In the genomic region with DNA sequence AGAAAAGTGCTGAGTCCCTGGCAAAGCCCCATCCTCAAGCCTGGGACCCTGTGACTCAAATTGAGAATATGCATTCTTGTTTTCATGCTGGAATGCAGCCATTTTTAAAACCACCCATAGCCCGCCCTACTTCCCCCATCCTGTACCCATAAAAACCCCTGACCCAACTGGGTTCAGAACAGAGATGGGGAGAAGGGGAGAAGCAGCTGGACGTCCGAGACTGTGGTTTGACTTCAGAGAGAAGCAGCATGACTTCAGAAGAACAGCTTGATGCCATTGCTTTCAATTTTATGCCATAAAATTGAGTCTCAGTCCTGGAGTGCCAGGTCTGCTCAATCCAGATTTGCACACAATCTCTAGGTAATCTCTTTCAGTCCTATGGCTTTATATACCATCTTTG, we compare ENCODE assay signal across 28 cellular contexts.
"Had no signal": no experiment of that assay in that cellular context is flagged by ENCODE, and none has a peak within 500 bp of the region (broad histone marks: within the 10 kb centered on the region; RNA-seq: fewer than 3 reads in every experiment).

No MANE protein-coding gene starts in this region.

- H3K36me3 ChIP-seq: ascending aorta, cardiac muscle cell had no signal

- H3K27me3 ChIP-seq: ascending aorta, cardiac muscle cell had no signal

- ATAC-seq: activated CD8-positive, alpha-beta T cell treated with anti-CD3 and anti-CD28 coated beads for 36 hours; activated naive CD8-positive, alpha-beta T cell treated with anti-CD3 and anti-CD28 coated beads, Interleukin-2, amount 50 U/mL, for 24 hours had no signal

- H3K4me1 ChIP-seq: ascending aorta had no signal

- FAIRE-seq: bronchial epithelial cell, TTC549 had no signal

- H3K27ac ChIP-seq: ascending aorta, cardiac muscle cell, VCaP had no signal

- H3K4me3 ChIP-seq: ascending aorta, cardiac muscle cell had no signal

- H3K9me3 ChIP-seq: ascending aorta had no signal

- DNase-seq: activated B cell treated with CpG ODN at 0.5 μM for 24 hours; activated CD4-positive, alpha-beta memory T cell treated with anti-CD3 and anti-CD28 coated beads for 36 hours; activated CD4-positive, alpha-beta T cell treated with anti-CD3 and anti-CD28 coated beads for 4 hours; activated CD4-positive, alpha-beta T cell treated with anti-CD3 and anti-CD28 coated beads, Interleukin-2, amount 10 ng/mL, durations not matched to agents 24 days and 14 days; activated CD4-positive, alpha-beta T cell treated with anti-CD3 and anti-CD28 coated beads, Interleukin-2, amount 50 U/mL, for 1 hour; activated CD4-positive, alpha-beta T cell treated with anti-CD3 and anti-CD28 coated beads, Interleukin-2, amount 50 U/mL, for 4 hours; activated CD4-positive, CD25-positive, alpha-beta regulatory T cell treated with anti-CD3 and anti-CD28 coated beads, Interleukin-2, amount 50 U/mL, for 72 hours; activated CD8-positive, alpha-beta memory T cell treated with anti-CD3 and anti-CD28 coated beads, Interleukin-2, amount 50 U/mL, for 4 hours; activated CD8-positive, alpha-beta T cell treated with anti-CD3 and anti-CD28 coated beads for 36 hours; activated effector memory CD4-positive, alpha-beta T cell treated with Interleukin-2 at 50 U/mL for 16 hours; activated gamma-delta T cell; activated naive CD4-positive, alpha-beta T cell treated with anti-CD3 and anti-CD28 coated beads, Interleukin-2, amount 10 ng/mL, durations not matched to agents 7 days and 5 days; activated naive CD4-positive, alpha-beta T cell treated with Interleukin-2 at 50 U/mL for 16 hours; activated naive CD8-positive, alpha-beta T cell treated with anti-CD3 and anti-CD28 coated beads, Interleukin-2, amount 10 ng/mL, durations not matched to agents 7 days and 5 days; activated naive CD8-positive, alpha-beta T cell treated with anti-CD3 and anti-CD28 coated beads, Interleukin-2, amount 50 U/mL, for 24 hours; activated T-cell treated with anti-CD3 and anti-CD28 coated beads, Interleukin-2, amount 50 U/mL, for 24 hours; activated T-cell treated with anti-CD3 and anti-CD28 coated beads, Interleukin-2, amount 50 U/mL, for 48 hours; amygdala; anterior cingulate cortex; caudate nucleus; cerebellar nuclear complex; T-helper 2 cell; T-helper 9 cell had no signal
